In the genomic region with DNA sequence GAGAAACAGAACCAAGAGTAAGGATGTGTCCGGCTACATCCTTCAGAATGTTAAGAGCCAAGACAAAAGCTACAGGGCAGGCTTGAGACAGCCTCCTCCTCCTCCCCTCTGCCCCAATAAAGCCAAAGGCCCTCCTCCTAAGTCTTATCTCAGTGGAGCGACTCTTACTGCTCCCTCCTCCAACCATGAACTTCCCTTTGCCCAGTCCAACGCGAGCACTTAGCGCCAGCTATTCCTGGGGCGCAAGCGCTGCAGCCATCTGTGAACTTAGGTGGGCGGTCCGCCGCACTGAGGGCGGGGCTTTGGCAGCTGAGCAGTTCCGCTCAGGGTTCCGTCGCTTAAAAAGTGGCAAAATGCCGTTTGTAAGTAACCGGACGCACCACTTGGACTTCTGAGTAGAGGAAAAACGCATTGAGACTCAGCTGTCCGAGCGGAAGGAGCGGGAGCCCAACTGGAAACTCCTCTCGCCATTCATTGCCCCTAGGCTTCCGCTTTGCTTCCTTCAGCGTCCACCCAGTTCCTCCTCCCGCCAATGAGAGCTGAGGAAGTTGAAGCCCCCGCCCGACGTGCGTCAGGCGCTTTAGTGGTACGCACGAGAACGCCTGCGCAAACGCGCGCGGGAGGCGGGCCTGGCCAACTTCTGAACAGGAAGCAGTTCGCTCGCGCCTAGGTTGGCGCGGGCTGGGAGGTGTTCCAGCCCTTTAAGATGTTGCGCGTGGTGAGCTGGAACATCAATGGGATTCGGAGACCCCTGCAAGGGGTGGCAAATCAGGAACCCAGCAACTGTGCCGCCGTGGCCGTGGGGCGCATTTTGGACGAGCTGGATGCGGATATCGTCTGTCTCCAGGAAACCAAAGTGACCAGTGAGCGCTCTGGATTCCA, we compare ENCODE assay signal across 8 cellular contexts.
DNase-seq lines count a peak whose midpoint lies in the region; ATAC-seq lines count a peak whose summit lies in the region.

APEX2 (plus strand) TSS at position 647 of the 882 bp plus-strand sequence; CDS start at position 707, 60 bp downstream.

- H3K4me1 ChIP-seq in BLaER1 treated with 17β-estradiol and CSF1 and Interleukin-3, amounts not matched to agents 10 nM and 100 nM = peaks cover 9 to 34% (median 15%) of the 10 kb centered on the region in 10 experiments; a peak in 17 of 20 replicates

- peaks cover 0 to 11% (median 0%) of the 10 kb centered on the region in 11 experiments; a peak in 3 of 22 replicates for H4K20me1 ChIP-seq in BLaER1 treated with 17β-estradiol and CSF1 and Interleukin-3, amounts not matched to agents 10 nM and 100 nM

- H3K27ac ChIP-seq in BLaER1 treated with 17β-estradiol and CSF1 and Interleukin-3, amounts not matched to agents 10 nM and 100 nM = peak within 1 kb of the TSS; percentile 83 to 93 (median 89)

- H3K4me3 ChIP-seq in BLaER1 treated with 17β-estradiol and CSF1 and Interleukin-3, amounts not matched to agents 10 nM and 100 nM = peak within 1 kb of the TSS; percentile 62 to 76 (median 72)

- H3K4me2 ChIP-seq in BLaER1 treated with 17β-estradiol and CSF1 and Interleukin-3, amounts not matched to agents 10 nM and 100 nM = peak within 1 kb of the TSS; percentile 51 to 77 (median 74)

- H3K27me3 ChIP-seq in BLaER1 treated with 17β-estradiol and CSF1 and Interleukin-3, amounts not matched to agents 10 nM and 100 nM = peaks cover 89 to 100% (median 98%) of the 10 kb centered on the region in 11 experiments

- ATAC-seq in GM19351 (IDR thresholded peaks at IDR 0.05; ENCODE audit: unreplicated experiment) = peak; percentile 92
- peak; percentile 90 for ATAC-seq in HG03521 (IDR thresholded peaks at IDR 0.05; ENCODE audit: unreplicated experiment)

- H3K36me3 ChIP-seq in BLaER1 treated with 17β-estradiol and CSF1 and Interleukin-3, amounts not matched to agents 10 nM and 100 nM = peaks cover 16 to 35% (median 29%) of the 10 kb centered on the region in 11 experiments

- peak within 1 kb of the TSS; percentile 76 to 89 (median 86) for H3K9ac ChIP-seq in BLaER1 treated with 17β-estradiol and CSF1 and Interleukin-3, amounts not matched to agents 10 nM and 100 nM

- H3K9me3 ChIP-seq in BLaER1 treated with 17β-estradiol and CSF1 and Interleukin-3, amounts not matched to agents 10 nM and 100 nM (replicated peaks in 1 of 11) = peaks cover 0 to 9% (median 0%) of the 10 kb centered on the region in 11 experiments; a peak in 3 of 22 replicates

- DNase-seq in NCI-H748 (lab: John Stamatoyannopoulos, UW; ENCODE audit: unreplicated experiment) (peak; percentile 95), dedifferentiated amniotic fluid mesenchymal stem cell (ENCODE audit: extremely low spot score) (peak; percentile 87), left kidney (ENCODE audit: low read depth, low spot score) (peak; percentile 97)
- DNase-seq in activated CD4-positive, alpha-beta T cell treated with anti-CD3 and anti-CD28 coated beads, Interleukin-2, amount 50 U/mL, for 1 hour = peak; percentile 82
- peak; percentile 86 for DNase-seq in stimulated activated CD4-positive, alpha-beta T cell treated with anti-CD3 and anti-CD28 coated beads, Interleukin-2, amount 100 ng/mL, for 24 hours

Comparison
In these comparisons a context has a peak if more than half of its experiments do, and no peak if none do; other contexts are left out.
1. Peak in every context shown above with its lines: DNase-seq, ATAC-seq, H3K4me3 ChIP-seq and H3K27ac ChIP-seq.